In genomic region chr3:160755776-160756304, GRCh38 we compare ENCODE assay signal across 9 cellular contexts. TPM values are rescaled to one million over a fixed set of nuclear protein-coding genes. Genes with fewer than 3 reads are reported as not detected.
DNase-seq lines count a peak whose midpoint lies in the region; ATAC-seq, FAIRE-seq and TF ChIP-seq lines count a peak whose summit lies in the region.
"Had no signal": no experiment of that assay in that cellular context is flagged by ENCODE, and none has a peak within 500 bp of the region (broad histone marks: within the 10 kb centered on the region; RNA-seq: fewer than 3 reads in every experiment).

Gene PPM1L, plus strand, starts transcription at chr3:160756231.

- no peak for FAIRE-seq in urothelium cell line (lab: Jason Lieb, UNC)
- FAIRE-seq: islet of Langerhans had no signal

- WGBS in ovary, 3 donors: 0 to 1% (median 1%) methylated on average over 58 to 64 of the region's 64 CpGs

- H3K4me3 ChIP-seq in SJCRH30 (peak within 1 kb of the TSS; percentile 69), ovary (peak within 1 kb of the TSS; percentile 59)

- no peak for TF ChIP-seq POLR2A in ovary (IDR thresholded peaks at IDR 0.05)

- no peaks in the 10 kb centered on the region for H3K27me3 ChIP-seq in SJCRH30
- H3K27me3 ChIP-seq in ovary: no peaks in the 10 kb centered on the region

- peaks cover 26% of the 10 kb centered on the region for H3K4me1 Mint-ChIP-seq in activated naive CD8-positive, alpha-beta T cell (ENCODE audit: low read depth)

- H3K36me3 Mint-ChIP-seq in activated naive CD8-positive, alpha-beta T cell: peaks cover 2% of the 10 kb centered on the region

- H3K4me1 ChIP-seq in SJCRH30 (no peaks in the 10 kb centered on the region), ovary (ENCODE audit: insufficient read depth) (peaks cover 6% of the 10 kb centered on the region)

- peak within 1 kb of the TSS; percentile 96 for H3K4me3 Mint-ChIP-seq in activated naive CD8-positive, alpha-beta T cell

- TF ChIP-seq CTCF in ovary (IDR thresholded peaks at IDR 0.05): no peak

- H3K27me3 Mint-ChIP-seq in activated naive CD8-positive, alpha-beta T cell: peaks cover 10% of the 10 kb centered on the region

- DNase-seq in DMS 273 (lab: John Stamatoyannopoulos, UW; ENCODE audit: unreplicated experiment) (peak; percentile 90), SJCRH30 (peak; percentile 50 to 63), Right ventricle myocardium inferior (ENCODE audit: missing footprints) (peak; percentile 88), ovary (peak in 4 of 5 donors; percentile 31 to 72 (median 51)), urothelium cell line (ENCODE audit: low spot score) (peak; percentile 37)

- no peak for TF ChIP-seq EP300 in ovary (IDR thresholded peaks at IDR 0.05)

- H3K9me3 ChIP-seq in SJCRH30 (replicated peaks) (no peaks in the 10 kb centered on the region), ovary (no peaks in the 10 kb centered on the region)

- intact Hi-C loops in Right ventricle myocardium inferior (cut with DNase I) (loop anchor here (2.0 to 10.0 kb wide), 7 partner anchors 45 to 349 kb away; partner anchors contain the start of genes B3GALNT1 and KPNA4), ovary (cut with DNase I) (loop anchor here in 2 of 4 donors (10.0 kb wide), 1 partner anchor 191 kb away; the partner anchor contains the start of gene KPNA4 (in 2 of the 2))

- peak within 1 kb of the TSS; percentile 83 for H3K27ac ChIP-seq in SJCRH30
- peak within 1 kb of the TSS; percentile 79 to 90 for H3K27ac ChIP-seq in ovary

- ATAC-seq in GM19463 (IDR thresholded peaks at IDR 0.05; ENCODE audit: unreplicated experiment) (peak; percentile 32), HG03571 (IDR thresholded peaks at IDR 0.05; ENCODE audit: unreplicated experiment) (peak; percentile 44), Right ventricle myocardium inferior (peak; percentile 65)

- no peaks in the 10 kb centered on the region for H3K36me3 ChIP-seq in SJCRH30
- H3K36me3 ChIP-seq in ovary: no peaks in the 10 kb centered on the region

- H3K9me3 Mint-ChIP-seq in activated naive CD8-positive, alpha-beta T cell (ENCODE audit: low read depth): no peaks in the 10 kb centered on the region

- peak within 1 kb of the TSS; percentile 94 for H3K27ac Mint-ChIP-seq in activated naive CD8-positive, alpha-beta T cell

RNA-seq across cellular contexts. Expression of gene PPM1L, which starts in this region (rescaled TPM):
- total RNA-seq in SJCRH30 (2014; rRNA removed; shearing (Covaris generic)): 4.2 and 4.4 TPM in 2 replicates
- total RNA-seq in Right ventricle myocardium inferior (63.9 TPM), ovary (10 to 100 TPM in 5 of 7 donors, 1 to 10 TPM in 2; 3.9 to 12.1 (median 10.5) TPM)
- 1 to 10 TPM; 2.2 to 7.5 TPM for polyA plus RNA-seq in ovary

Comparison
In these comparisons a context has a peak if more than half of its experiments do, and no peak if none do; other contexts are left out.
1. Peak in every context shown above with its lines: DNase-seq, ATAC-seq, H3K4me3 ChIP-seq and H3K27ac ChIP-seq.
2. DNase-seq: peak in every context shown above with its lines; median percentile 90 in DMS 273; 88 in Right ventricle myocardium inferior; 56 in SJCRH30; 51 in ovary; 37 in urothelium cell line.